Comparison of ENCODE assay signal across 26 cellular contexts in the genomic region with DNA sequence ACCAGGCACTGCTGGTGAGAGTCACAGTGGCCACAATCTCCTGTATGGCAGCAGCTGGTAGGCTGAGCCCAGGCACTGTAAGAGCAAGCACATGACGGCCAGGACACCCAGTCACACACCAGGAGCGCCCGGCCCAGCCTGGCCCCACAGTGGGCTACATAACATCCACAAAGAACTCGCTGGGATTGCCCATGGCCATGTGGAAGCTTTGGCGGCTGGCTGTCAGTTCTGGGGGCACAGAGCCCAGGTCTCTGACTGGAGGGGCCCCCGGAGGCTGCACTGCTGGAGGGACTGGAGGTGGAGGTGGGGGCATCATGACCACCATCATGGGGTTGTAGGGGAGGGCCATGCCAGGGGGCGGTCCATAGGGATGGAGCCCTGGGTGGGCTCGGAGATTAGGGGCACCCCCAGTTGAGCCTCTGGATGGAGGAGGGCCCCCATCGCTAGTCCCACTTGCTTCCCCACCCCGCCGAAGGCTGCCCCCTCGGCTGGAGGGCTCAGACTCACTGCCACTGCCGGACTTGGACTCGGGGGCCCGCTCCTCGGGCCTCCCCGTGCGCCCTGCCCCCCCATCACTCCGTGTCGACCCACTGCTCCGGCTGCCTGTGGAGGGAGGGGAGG. TPM values are rescaled to one million over a fixed set of nuclear protein-coding genes. Genes with fewer than 3 reads are reported as not detected.
DNase-seq lines count a peak whose midpoint lies in the region; ATAC-seq and TF ChIP-seq lines count a peak whose summit lies in the region.
"Had no signal": no experiment of that assay in that cellular context is flagged by ENCODE, and none has a peak within 500 bp of the region (broad histone marks: within the 10 kb centered on the region; RNA-seq: fewer than 3 reads in every experiment).

No MANE protein-coding gene starts in this region.

- in situ Hi-C loops in GM13976 (cut with MboI; ENCODE audit: low sequenced_read_pairs, unreplicated experiment), result no loop called here

- H3K9ac ChIP-seq in mesenchymal stem cell (ENCODE audit: low read length), result peak overlapping the region; percentile 3

- no peak overlapping the region for H2AFZ ChIP-seq in mesenchymal stem cell (ENCODE audit: low read depth, low read length)

- no peak overlapping the region for H3K4me3 ChIP-seq in esophagus muscularis mucosa
- H3K4me3 ChIP-seq in mesenchymal stem cell (ENCODE audit: insufficient read depth in 1 of 2, low read depth in 1 of 2, low read length in 2 of 2), result no peak overlapping the region
- H3K4me3 ChIP-seq: SJSA1, smooth muscle cell, suprapubic skin had no signal

- TF ChIP-seq CTCF in esophagus muscularis mucosa (IDR thresholded peaks at IDR 0.05), result no peak
- no peak for TF ChIP-seq CTCF in natural killer cell (IDR thresholded peaks at IDR 0.05)
- no peak for TF ChIP-seq CTCF in GM13976 (IDR thresholded peaks at IDR 0.05; ENCODE audit: borderline replicate concordance, control extremely low read depth, extremely low read depth, insufficient read depth, missing control alignments)
- TF ChIP-seq CTCF in glutamatergic neuron (IDR thresholded peaks at IDR 0.05; ENCODE audit: partially characterized antibody, unreplicated experiment), result no peak

- H3K4me3 Mint-ChIP-seq in natural killer cell (no peak overlapping the region), glutamatergic neuron (ENCODE audit: unreplicated experiment) (no peak overlapping the region)
- H3K4me3 Mint-ChIP-seq: activated T-cell treated with anti-CD3 and anti-CD28 coated beads, Interleukin-2, amount 50 U/mL, for 72 hours; CD8-positive, alpha-beta T cell; memory B cell; T-cell had no signal

- H3K23ac ChIP-seq in mesenchymal stem cell (ENCODE audit: low read length in 2 of 2), result no peak overlapping the region

- H3K4me1 ChIP-seq in esophagus muscularis mucosa, result peaks cover 26 to 38% (median 33%) of the 10 kb centered on the region in 4 donors
- H3K4me1 ChIP-seq in mesenchymal stem cell (ENCODE audit: control insufficient read depth, insufficient read depth, low read depth, low read length), result peaks cover 52% of the 10 kb centered on the region

- no peak overlapping the region for H4K91ac ChIP-seq in mesenchymal stem cell (ENCODE audit: low read length)

- H2AK5ac ChIP-seq in mesenchymal stem cell (ENCODE audit: low read length, severe bottlenecking), result no peak overlapping the region

- no peak overlapping the region for H3K14ac ChIP-seq in mesenchymal stem cell (ENCODE audit: low read length in 2 of 2)

- H4K8ac ChIP-seq in mesenchymal stem cell (ENCODE audit: low read length), result no peak overlapping the region

- no peak overlapping the region for H2BK5ac ChIP-seq in mesenchymal stem cell (ENCODE audit: low read depth, low read length, poor library complexity, severe bottlenecking)

- H3K27me3 Mint-ChIP-seq in natural killer cell (ENCODE audit: low read depth in 2 of 2) (no peaks in the 10 kb centered on the region), glutamatergic neuron (ENCODE audit: unreplicated experiment) (peaks cover 17% of the 10 kb centered on the region)
- H3K27me3 Mint-ChIP-seq: brain, memory B cell, T-cell had no signal

- H3K9me3 ChIP-seq in esophagus muscularis mucosa (no peaks in the 10 kb centered on the region), mesenchymal stem cell (ENCODE audit: control insufficient read depth, low read length) (no peaks in the 10 kb centered on the region)
- H3K9me3 ChIP-seq: SJSA1, suprapubic skin had no signal

- H3K9me3 Mint-ChIP-seq in natural killer cell (no peaks in the 10 kb centered on the region), glutamatergic neuron (ENCODE audit: unreplicated experiment) (peaks cover 6% of the 10 kb centered on the region)
- H3K9me3 Mint-ChIP-seq: activated T-cell treated with anti-CD3 and anti-CD28 coated beads, Interleukin-2, amount 50 U/mL, for 72 hours; CD8-positive, alpha-beta T cell; memory B cell; T-cell had no signal

- H3K4ac ChIP-seq in mesenchymal stem cell (ENCODE audit: low read depth in 1 of 2, low read length in 2 of 2), result no peak overlapping the region

- WGBS in esophagus muscularis mucosa, result 64% methylated on average over 12 of the region's 21 CpGs
- WGBS in mesenchymal stem cell, result 93% methylated on average over 20 of the region's 21 CpGs

- intact Hi-C loops in Right ventricle myocardium superior (cut with DNase I), result no loop called here
- intact Hi-C loops in cardiac septum (cut with DNase I), result no loop called here
- intact Hi-C loops in esophagus muscularis mucosa (cut with DNase I), result no loop called here
- intact Hi-C loops in natural killer cell (cut with micrococcal nuclease), result no loop called here

- ATAC-seq in Right ventricle myocardium superior (ENCODE audit: poor library complexity), result peak; percentile 29
- ATAC-seq in natural killer cell, result no peak
- ATAC-seq in GM18858 (IDR thresholded peaks at IDR 0.05; ENCODE audit: unreplicated experiment), result no peak
- ATAC-seq: activated T-cell treated with anti-CD3 and anti-CD28 coated beads, Interleukin-2, amount 50 U/mL, for 72 hours; CD8-positive, alpha-beta T cell; left colon; T-cell had no signal

- DNase-seq in Right ventricle myocardium superior (no peak), cardiac septum (ENCODE audit: low spot score) (no peak), esophagus muscularis mucosa (ENCODE audit: extremely low spot score) (no peak), mesenchymal stem cell (no peak), natural killer cell (no peak), GM13976 (ENCODE audit: low spot score) (no peak), glutamatergic neuron (no peak)
- DNase-seq: activated CD4-positive, CD25-positive, alpha-beta regulatory T cell; activated naive CD4-positive, alpha-beta T cell treated with Interleukin-2 at 50 U/mL for 16 hours; activated T-cell treated with anti-CD3 and anti-CD28 coated beads, Interleukin-2, amount 50 U/mL, for 72 hours; CD8-positive, alpha-beta T cell; GOT3; Kasumi-1; left colon; NCI-H1694; NCI-H2171; NCI-H510A treated with DMSO at 0.1 percent for 48 hours; stimulated activated CD4-positive, alpha-beta T cell treated with anti-CD3 and anti-CD28 coated beads, Interleukin-2, amount 100 ng/mL, for 24 hours; T-cell had no signal

- H3K18ac ChIP-seq in mesenchymal stem cell (ENCODE audit: low read depth in 1 of 2, low read length in 2 of 2), result no peak overlapping the region

- H2BK15ac ChIP-seq in mesenchymal stem cell (ENCODE audit: low read depth, poor library complexity, severe bottlenecking), result no peak overlapping the region

- H3K27ac ChIP-seq in esophagus muscularis mucosa (replicated peaks in 1 of 4), result peak overlapping the region; percentile 49 to 63 (median 56)
- peak overlapping the region; percentile 12 for H3K27ac ChIP-seq in mesenchymal stem cell (ENCODE audit: low read length, poor library complexity, severe bottlenecking)
- H3K27ac ChIP-seq: HL-60, SJSA1, suprapubic skin had no signal

- H3K27ac Mint-ChIP-seq in natural killer cell (no peak overlapping the region), glutamatergic neuron (ENCODE audit: unreplicated experiment) (no peak overlapping the region)
- H3K27ac Mint-ChIP-seq: activated T-cell treated with anti-CD3 and anti-CD28 coated beads, Interleukin-2, amount 50 U/mL, for 72 hours; CD8-positive, alpha-beta T cell; memory B cell; T-cell had no signal

- H3K36me3 ChIP-seq in esophagus muscularis mucosa (peaks cover 45 to 100% (median 96%) of the 10 kb centered on the region in 4 donors), mesenchymal stem cell (ENCODE audit: control insufficient read depth in 1 of 2, insufficient read depth in 2 of 2, low read depth in 1 of 2, low read length in 2 of 2) (peaks cover 91 to 96% of the 10 kb centered on the region in 2 experiments)

- no peak overlapping the region for H2BK12ac ChIP-seq in mesenchymal stem cell (ENCODE audit: low read length in 2 of 2)

- H3K36me3 Mint-ChIP-seq in natural killer cell (no peaks in the 10 kb centered on the region), glutamatergic neuron (ENCODE audit: unreplicated experiment) (no peaks in the 10 kb centered on the region)

- H3K27me3 ChIP-seq in esophagus muscularis mucosa, result no peaks in the 10 kb centered on the region
- H3K27me3 ChIP-seq in mesenchymal stem cell (ENCODE audit: control insufficient read depth in 1 of 2, insufficient read depth in 1 of 2, low read length in 2 of 2), result no peaks in the 10 kb centered on the region
- H3K27me3 ChIP-seq: SJSA1, suprapubic skin had no signal

- no peak overlapping the region for H3K4me2 ChIP-seq in mesenchymal stem cell (ENCODE audit: low read length, poor library complexity, severe bottlenecking)
- H3K4me2 ChIP-seq: smooth muscle cell had no signal

- peaks cover 37% of the 10 kb centered on the region for H3K79me1 ChIP-seq in mesenchymal stem cell (replicated peaks; ENCODE audit: low read length, poor library complexity, severe bottlenecking)

- no peak for TF ChIP-seq EP300 in esophagus muscularis mucosa (IDR thresholded peaks at IDR 0.05)

- no peak for TF ChIP-seq POLR2A in esophagus muscularis mucosa (IDR thresholded peaks at IDR 0.05; ENCODE audit: low read depth)

- H3K4me1 Mint-ChIP-seq in natural killer cell, result peaks cover 4 to 15% of the 10 kb centered on the region in 2 donors
- H3K4me1 Mint-ChIP-seq in glutamatergic neuron (ENCODE audit: low read depth, unreplicated experiment), result peaks cover 7% of the 10 kb centered on the region

- no peak overlapping the region for H2BK120ac ChIP-seq in mesenchymal stem cell (ENCODE audit: low read depth, low read length)

RNA-seq across cellular contexts. Expression of gene ACADVL, which starts 6.1 kb away (rescaled TPM):
- total RNA-seq in Right ventricle myocardium superior, result 2,247 TPM
- 966 TPM for total RNA-seq in cardiac septum
- 100 to 1,000 TPM; 250 to 662 (median 544) TPM for total RNA-seq in esophagus muscularis mucosa
- 273 TPM for polyA plus RNA-seq in mesenchymal stem cell (2013, experiment 1 of 2)
- polyA plus RNA-seq in mesenchymal stem cell (2013, experiment 2 of 2), result 278 TPM
- 100 to 1,000 TPM; 439 to 637 (median 607) TPM for total RNA-seq in natural killer cell
- 375 TPM for total RNA-seq in glutamatergic neuron (ENCODE audit: unreplicated experiment)

RNA-seq across cellular contexts. Expression of gene DLG4, which starts 6.2 kb away (rescaled TPM):
- total RNA-seq in Right ventricle myocardium superior, result 20.4 TPM
- 16.0 TPM for total RNA-seq in cardiac septum
- total RNA-seq in esophagus muscularis mucosa, result 10 to 100 TPM; 12.3 to 21.4 (median 16.5) TPM
- 21.6 TPM for polyA plus RNA-seq in mesenchymal stem cell (2013, experiment 1 of 2)
- polyA plus RNA-seq in mesenchymal stem cell (2013, experiment 2 of 2), result 20.4 TPM
- total RNA-seq in natural killer cell, result 10 to 100 TPM in 1 of 3 donors, 1 to 10 TPM in 2; 6.7 to 11.2 (median 8.6) TPM
- total RNA-seq in glutamatergic neuron (ENCODE audit: unreplicated experiment), result 157 TPM

RNA-seq across cellular contexts. Expression of gene DVL2, which starts 8.5 kb away (rescaled TPM):
- total RNA-seq in Right ventricle myocardium superior (20.4 TPM), cardiac septum (22.5 TPM), esophagus muscularis mucosa (10 to 100 TPM; 34.5 to 55.5 (median 43.7) TPM), natural killer cell (10 to 100 TPM; 46.5 to 66.6 (median 61.5) TPM), glutamatergic neuron (ENCODE audit: unreplicated experiment) (79.1 TPM)
- polyA plus RNA-seq in mesenchymal stem cell (2013, experiment 1 of 2), result 40.7 TPM
- 39.7 TPM for polyA plus RNA-seq in mesenchymal stem cell (2013, experiment 2 of 2)

RNA-seq across cellular contexts. Expression of gene PHF23, which starts 13.4 kb away (rescaled TPM):
- total RNA-seq in Right ventricle myocardium superior (19.4 TPM), cardiac septum (20.5 TPM), esophagus muscularis mucosa (10 to 100 TPM; 21.6 to 38.1 (median 24.8) TPM), natural killer cell (10 to 100 TPM; 19.3 to 32.3 (median 20.8) TPM), glutamatergic neuron (ENCODE audit: unreplicated experiment) (72.3 TPM)
- polyA plus RNA-seq in mesenchymal stem cell (2013, experiment 1 of 2), result 117 TPM
- 119 TPM for polyA plus RNA-seq in mesenchymal stem cell (2013, experiment 2 of 2)

RNA-seq across cellular contexts. Expression of gene GABARAP, which starts 16.4 kb away (rescaled TPM):
- 432 TPM for total RNA-seq in Right ventricle myocardium superior
- 449 TPM for total RNA-seq in cardiac septum
- 100 to 1,000 TPM; 360 to 524 (median 408) TPM for total RNA-seq in esophagus muscularis mucosa
- polyA plus RNA-seq in mesenchymal stem cell (2013, experiment 1 of 2), result 1,180 TPM
- polyA plus RNA-seq in mesenchymal stem cell (2013, experiment 2 of 2), result 1,203 TPM
- total RNA-seq in natural killer cell, result 100 to 1,000 TPM; 256 to 277 (median 276) TPM
- total RNA-seq in glutamatergic neuron (ENCODE audit: unreplicated experiment), result 908 TPM
